1 cellular context compared by ENCODE assay signal in the genomic region with DNA sequence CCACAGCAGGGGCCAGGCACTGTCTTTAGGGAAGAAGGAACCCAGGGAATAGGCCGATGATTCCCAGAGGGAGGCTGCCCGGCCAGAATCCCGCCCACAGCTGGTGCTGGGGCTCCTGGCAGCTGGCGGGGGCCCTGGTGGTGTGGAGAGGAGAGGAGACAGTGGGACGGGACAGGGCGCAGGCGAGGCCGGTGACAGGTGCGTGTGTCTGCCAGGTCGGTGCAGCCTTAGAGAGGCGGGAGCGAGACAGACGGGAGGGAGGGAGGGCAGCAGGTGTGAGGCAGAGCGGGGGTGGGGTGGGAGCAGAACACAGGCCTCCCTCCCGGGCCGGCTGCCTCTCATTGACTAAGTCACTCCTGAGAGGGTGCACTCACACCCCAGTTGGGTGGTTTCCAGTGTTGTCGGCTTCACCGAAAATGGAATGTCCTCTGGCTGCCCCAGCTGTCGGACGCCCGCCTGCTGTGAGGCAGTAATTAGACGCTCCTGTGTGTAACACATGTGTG.
TF ChIP-seq lines count a peak whose summit lies in the region.

No MANE protein-coding gene starts in this region.

TF ChIP-seq in K562, 482 proteins besides CTCF, POLR2A, EP300 and RAD21:
- TF ChIP-seq CCAR2 (IDR thresholded peaks at IDR 0.05; ENCODE audit: low read depth, low read length) (no peak), ETV6 (IDR thresholded peaks at IDR 0.05; ENCODE audit: borderline replicate concordance in 1 of 2, low read depth in 2 of 2, low read length in 1 of 2) (no peak), ETV6 (CRISPR knock-in tag; IDR thresholded peaks at IDR 0.05; ENCODE audit: borderline replicate concordance) (no peak)
- TF ChIP-seq, protein P1, sequence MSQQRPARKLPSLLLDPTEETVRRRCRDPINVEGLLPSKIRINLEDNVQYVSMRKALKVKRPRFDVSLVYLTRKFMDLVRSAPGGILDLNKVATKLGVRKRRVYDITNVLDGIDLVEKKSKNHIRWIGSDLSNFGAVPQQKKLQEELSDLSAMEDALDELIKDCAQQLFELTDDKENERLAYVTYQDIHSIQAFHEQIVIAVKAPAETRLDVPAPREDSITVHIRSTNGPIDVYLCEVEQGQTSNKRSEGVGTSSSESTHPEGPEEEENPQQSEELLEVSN (IDR thresholded peaks at IDR 0.05; ENCODE audit: borderline replicate concordance in 1 of 2, extremely low read depth in 1 of 2, insufficient read depth in 1 of 2, insufficient read length in 1 of 2, low read depth in 1 of 2, low read length in 1 of 2, poor library complexity in 1 of 2, severe bottlenecking in 1 of 2), result peak in 1 of 2 experiments; percentile 37
